In the genomic region with DNA sequence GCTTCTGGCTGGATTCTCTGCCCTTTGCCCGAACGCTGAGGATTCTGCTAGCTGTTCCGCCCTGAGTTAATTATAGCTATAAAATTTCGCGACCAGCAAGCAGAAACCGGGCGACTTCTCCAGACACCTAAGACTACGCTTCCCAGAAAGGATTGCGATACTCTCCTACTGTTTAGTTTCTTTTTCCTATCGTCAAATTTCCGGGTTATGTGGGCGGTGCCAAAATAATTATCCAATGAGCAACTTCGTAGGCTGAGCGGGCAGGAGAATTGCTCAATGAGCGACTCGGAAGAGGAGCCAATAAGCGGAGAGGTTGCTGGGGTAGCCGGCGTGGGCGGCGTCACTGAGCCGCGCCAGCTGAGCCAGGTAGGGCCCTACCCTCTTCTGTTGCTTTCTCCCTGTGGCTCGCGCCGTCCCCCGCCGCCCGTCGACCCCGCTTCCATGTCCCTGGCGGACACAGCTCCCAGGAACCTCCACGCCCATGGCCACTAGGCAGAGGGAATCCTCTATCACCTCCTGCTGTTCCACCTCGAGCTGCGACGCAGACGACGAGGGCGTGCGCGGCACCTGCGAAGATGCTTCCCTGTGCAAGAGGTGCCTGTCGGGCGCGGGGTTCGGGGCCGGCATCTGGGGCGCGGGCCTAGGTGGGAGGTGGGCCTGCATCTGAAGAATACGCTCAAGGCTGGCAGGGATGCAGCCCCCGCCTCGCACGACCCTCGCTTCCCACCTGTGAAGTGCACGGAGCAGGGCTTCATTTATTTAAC, we compare ENCODE assay signal across 1 cellular context.
TF ChIP-seq lines count a peak whose summit lies in the region.

A gene (plus strand): TSS at position 340 of the 764 bp plus-strand sequence. CDS start 142 bp downstream, at position 482.

TF ChIP-seq in HepG2, 621 proteins besides CTCF, POLR2A, EP300 and RAD21 (continued from another document and continues in another):
- TF ChIP-seq, protein P1, sequence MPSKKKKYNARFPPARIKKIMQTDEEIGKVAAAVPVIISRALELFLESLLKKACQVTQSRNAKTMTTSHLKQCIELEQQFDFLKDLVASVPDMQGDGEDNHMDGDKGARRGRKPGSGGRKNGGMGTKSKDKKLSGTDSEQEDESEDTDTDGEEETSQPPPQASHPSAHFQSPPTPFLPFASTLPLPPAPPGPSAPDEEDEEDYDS (CRISPR knock-in tag; IDR thresholded peaks at IDR 0.05): peak; percentile 44; the same call in 1 of the 2 replicates
- TF ChIP-seq ZNF33A (CRISPR knock-in tag; IDR thresholded peaks at IDR 0.05; ENCODE audit: borderline replicate concordance) (no peak), SUZ12 (IDR thresholded peaks at IDR 0.05; ENCODE audit: low read depth, low read length) (peak; percentile 45; the same call in 1 of the 2 replicates), PAF1 (CRISPR knock-in tag; IDR thresholded peaks at IDR 0.05) (no peak), ZNF224 (CRISPR knock-in tag; IDR thresholded peaks at IDR 0.05) (no peak; the same call in none of the 2 replicates), RFX3 (CRISPR knock-in tag; IDR thresholded peaks at IDR 0.05) (no peak), ZNF260 (CRISPR knock-in tag; IDR thresholded peaks at IDR 0.05; ENCODE audit: borderline replicate concordance, low read depth) (no peak), ZNF607 (CRISPR knock-in tag; IDR thresholded peaks at IDR 0.05; ENCODE audit: borderline replicate concordance) (peak; percentile 76), CHD2 (IDR thresholded peaks at IDR 0.05; ENCODE audit: low read depth, low read length) (peak; percentile 45; the same call in 1 of the 2 replicates), RARG (CRISPR knock-in tag; IDR thresholded peaks at IDR 0.05; ENCODE audit: low read depth) (no peak), ISX (CRISPR knock-in tag; conservative IDR thresholded peaks at IDR 0.05) (no peak), NR2F2 (IDR thresholded peaks at IDR 0.05; ENCODE audit: borderline replicate concordance, low read depth) (no peak), ZNF709 (CRISPR knock-in tag; IDR thresholded peaks at IDR 0.05) (0 out of 2 replicates have a peak, but pooled peaks have one; percentile 46), ARNTL (CRISPR knock-in tag; IDR thresholded peaks at IDR 0.05) (no peak; the same call in 1 of the 2 replicates), ZNF180 (CRISPR knock-in tag; IDR thresholded peaks at IDR 0.05; ENCODE audit: borderline replicate concordance, low read depth) (no peak), SOX13 (IDR thresholded peaks at IDR 0.05) (no peak), SOX13 (CRISPR knock-in tag; conservative IDR thresholded peaks at IDR 0.05 in 1 of 2, IDR thresholded peaks at IDR 0.05 in 1 of 2) (peak in 1 of 2 experiments; percentile 27; a peak in 1 of 4 replicates), EED (CRISPR knock-in tag; IDR thresholded peaks at IDR 0.05) (no peak), ZFP36L2 (CRISPR knock-in tag; IDR thresholded peaks at IDR 0.05) (no peak)
- TF ChIP-seq, protein P2, sequence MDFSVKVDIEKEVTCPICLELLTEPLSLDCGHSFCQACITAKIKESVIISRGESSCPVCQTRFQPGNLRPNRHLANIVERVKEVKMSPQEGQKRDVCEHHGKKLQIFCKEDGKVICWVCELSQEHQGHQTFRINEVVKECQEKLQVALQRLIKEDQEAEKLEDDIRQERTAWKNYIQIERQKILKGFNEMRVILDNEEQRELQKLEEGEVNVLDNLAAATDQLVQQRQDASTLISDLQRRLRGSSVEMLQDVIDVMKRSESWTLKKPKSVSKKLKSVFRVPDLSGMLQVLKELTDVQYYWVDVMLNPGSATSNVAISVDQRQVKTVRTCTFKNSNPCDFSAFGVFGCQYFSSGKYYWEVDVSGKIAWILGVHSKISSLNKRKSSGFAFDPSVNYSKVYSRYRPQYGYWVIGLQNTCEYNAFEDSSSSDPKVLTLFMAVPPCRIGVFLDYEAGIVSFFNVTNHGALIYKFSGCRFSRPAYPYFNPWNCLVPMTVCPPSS (IDR thresholded peaks at IDR 0.05): no peak
- TF ChIP-seq, protein P3, sequence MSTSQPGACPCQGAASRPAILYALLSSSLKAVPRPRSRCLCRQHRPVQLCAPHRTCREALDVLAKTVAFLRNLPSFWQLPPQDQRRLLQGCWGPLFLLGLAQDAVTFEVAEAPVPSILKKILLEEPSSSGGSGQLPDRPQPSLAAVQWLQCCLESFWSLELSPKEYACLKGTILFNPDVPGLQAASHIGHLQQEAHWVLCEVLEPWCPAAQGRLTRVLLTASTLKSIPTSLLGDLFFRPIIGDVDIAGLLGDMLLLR (CRISPR knock-in tag; IDR thresholded peaks at IDR 0.05): peak; percentile 88; the same call in 1 of the 2 replicates
- TF ChIP-seq, protein P4, sequence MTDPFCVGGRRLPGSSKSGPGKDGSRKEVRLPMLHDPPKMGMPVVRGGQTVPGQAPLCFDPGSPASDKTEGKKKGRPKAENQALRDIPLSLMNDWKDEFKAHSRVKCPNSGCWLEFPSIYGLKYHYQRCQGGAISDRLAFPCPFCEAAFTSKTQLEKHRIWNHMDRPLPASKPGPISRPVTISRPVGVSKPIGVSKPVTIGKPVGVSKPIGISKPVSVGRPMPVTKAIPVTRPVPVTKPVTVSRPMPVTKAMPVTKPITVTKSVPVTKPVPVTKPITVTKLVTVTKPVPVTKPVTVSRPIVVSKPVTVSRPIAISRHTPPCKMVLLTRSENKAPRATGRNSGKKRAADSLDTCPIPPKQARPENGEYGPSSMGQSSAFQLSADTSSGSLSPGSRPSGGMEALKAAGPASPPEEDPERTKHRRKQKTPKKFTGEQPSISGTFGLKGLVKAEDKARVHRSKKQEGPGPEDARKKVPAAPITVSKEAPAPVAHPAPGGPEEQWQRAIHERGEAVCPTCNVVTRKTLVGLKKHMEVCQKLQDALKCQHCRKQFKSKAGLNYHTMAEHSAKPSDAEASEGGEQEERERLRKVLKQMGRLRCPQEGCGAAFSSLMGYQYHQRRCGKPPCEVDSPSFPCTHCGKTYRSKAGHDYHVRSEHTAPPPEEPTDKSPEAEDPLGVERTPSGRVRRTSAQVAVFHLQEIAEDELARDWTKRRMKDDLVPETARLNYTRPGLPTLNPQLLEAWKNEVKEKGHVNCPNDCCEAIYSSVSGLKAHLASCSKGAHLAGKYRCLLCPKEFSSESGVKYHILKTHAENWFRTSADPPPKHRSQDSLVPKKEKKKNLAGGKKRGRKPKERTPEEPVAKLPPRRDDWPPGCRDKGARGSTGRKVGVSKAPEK (CRISPR knock-in tag; IDR thresholded peaks at IDR 0.05; ENCODE audit: borderline replicate concordance): 0 out of 2 replicates have a peak, but pooled peaks have one; percentile 58
- TF ChIP-seq, protein P5, sequence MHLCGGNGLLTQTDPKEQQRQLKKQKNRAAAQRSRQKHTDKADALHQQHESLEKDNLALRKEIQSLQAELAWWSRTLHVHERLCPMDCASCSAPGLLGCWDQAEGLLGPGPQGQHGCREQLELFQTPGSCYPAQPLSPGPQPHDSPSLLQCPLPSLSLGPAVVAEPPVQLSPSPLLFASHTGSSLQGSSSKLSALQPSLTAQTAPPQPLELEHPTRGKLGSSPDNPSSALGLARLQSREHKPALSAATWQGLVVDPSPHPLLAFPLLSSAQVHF (CRISPR knock-in tag; IDR thresholded peaks at IDR 0.05): peak; percentile 75; the same call in 1 of the 2 replicates
- TF ChIP-seq, protein P6, sequence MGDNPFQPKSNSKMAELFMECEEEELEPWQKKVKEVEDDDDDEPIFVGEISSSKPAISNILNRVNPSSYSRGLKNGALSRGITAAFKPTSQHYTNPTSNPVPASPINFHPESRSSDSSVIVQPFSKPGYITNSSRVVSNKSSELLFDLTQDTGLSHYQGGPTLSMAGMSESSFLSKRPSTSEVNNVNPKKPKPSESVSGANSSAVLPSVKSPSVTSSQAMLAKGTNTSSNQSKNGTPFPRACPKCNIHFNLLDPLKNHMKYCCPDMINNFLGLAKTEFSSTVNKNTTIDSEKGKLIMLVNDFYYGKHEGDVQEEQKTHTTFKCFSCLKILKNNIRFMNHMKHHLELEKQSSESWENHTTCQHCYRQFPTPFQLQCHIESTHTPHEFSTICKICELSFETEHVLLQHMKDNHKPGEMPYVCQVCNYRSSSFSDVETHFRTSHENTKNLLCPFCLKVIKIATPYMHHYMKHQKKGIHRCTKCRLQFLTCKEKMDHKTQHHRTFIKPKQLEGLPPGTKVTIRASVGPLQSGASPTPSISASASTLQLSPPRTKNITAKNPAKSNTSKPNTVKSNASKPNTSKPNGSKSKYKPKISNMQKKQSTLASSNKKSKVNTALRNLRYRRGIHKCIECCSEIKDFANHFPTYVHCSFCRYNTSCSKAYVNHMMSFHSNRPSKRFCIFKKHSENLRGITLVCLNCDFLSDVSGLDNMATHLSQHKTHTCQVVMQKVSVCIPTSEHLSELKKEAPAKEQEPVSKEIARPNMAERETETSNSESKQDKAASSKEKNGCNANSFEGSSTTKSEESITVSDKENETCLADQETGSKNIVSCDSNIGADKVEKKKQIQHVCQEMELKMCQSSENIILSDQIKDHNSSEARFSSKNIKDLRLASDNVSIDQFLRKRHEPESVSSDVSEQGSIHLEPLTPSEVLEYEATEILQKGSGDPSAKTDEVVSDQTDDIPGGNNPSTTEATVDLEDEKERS (CRISPR knock-in tag; IDR thresholded peaks at IDR 0.05): no peak; the same call in none of the 2 replicates
- TF ChIP-seq, protein P7, sequence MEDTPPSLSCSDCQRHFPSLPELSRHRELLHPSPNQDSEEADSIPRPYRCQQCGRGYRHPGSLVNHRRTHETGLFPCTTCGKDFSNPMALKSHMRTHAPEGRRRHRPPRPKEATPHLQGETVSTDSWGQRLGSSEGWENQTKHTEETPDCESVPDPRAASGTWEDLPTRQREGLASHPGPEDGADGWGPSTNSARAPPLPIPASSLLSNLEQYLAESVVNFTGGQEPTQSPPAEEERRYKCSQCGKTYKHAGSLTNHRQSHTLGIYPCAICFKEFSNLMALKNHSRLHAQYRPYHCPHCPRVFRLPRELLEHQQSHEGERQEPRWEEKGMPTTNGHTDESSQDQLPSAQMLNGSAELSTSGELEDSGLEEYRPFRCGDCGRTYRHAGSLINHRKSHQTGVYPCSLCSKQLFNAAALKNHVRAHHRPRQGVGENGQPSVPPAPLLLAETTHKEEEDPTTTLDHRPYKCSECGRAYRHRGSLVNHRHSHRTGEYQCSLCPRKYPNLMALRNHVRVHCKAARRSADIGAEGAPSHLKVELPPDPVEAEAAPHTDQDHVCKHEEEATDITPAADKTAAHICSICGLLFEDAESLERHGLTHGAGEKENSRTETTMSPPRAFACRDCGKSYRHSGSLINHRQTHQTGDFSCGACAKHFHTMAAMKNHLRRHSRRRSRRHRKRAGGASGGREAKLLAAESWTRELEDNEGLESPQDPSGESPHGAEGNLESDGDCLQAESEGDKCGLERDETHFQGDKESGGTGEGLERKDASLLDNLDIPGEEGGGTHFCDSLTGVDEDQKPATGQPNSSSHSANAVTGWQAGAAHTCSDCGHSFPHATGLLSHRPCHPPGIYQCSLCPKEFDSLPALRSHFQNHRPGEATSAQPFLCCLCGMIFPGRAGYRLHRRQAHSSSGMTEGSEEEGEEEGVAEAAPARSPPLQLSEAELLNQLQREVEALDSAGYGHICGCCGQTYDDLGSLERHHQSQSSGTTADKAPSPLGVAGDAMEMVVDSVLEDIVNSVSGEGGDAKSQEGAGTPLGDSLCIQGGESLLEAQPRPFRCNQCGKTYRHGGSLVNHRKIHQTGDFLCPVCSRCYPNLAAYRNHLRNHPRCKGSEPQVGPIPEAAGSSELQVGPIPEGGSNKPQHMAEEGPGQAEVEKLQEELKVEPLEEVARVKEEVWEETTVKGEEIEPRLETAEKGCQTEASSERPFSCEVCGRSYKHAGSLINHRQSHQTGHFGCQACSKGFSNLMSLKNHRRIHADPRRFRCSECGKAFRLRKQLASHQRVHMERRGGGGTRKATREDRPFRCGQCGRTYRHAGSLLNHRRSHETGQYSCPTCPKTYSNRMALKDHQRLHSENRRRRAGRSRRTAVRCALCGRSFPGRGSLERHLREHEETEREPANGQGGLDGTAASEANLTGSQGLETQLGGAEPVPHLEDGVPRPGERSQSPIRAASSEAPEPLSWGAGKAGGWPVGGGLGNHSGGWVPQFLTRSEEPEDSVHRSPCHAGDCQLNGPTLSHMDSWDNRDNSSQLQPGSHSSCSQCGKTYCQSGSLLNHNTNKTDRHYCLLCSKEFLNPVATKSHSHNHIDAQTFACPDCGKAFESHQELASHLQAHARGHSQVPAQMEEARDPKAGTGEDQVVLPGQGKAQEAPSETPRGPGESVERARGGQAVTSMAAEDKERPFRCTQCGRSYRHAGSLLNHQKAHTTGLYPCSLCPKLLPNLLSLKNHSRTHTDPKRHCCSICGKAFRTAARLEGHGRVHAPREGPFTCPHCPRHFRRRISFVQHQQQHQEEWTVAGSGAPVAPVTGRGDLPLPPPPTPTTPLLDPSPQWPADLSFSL (CRISPR knock-in tag; IDR thresholded peaks at IDR 0.05): no peak
- TF ChIP-seq, protein P8, sequence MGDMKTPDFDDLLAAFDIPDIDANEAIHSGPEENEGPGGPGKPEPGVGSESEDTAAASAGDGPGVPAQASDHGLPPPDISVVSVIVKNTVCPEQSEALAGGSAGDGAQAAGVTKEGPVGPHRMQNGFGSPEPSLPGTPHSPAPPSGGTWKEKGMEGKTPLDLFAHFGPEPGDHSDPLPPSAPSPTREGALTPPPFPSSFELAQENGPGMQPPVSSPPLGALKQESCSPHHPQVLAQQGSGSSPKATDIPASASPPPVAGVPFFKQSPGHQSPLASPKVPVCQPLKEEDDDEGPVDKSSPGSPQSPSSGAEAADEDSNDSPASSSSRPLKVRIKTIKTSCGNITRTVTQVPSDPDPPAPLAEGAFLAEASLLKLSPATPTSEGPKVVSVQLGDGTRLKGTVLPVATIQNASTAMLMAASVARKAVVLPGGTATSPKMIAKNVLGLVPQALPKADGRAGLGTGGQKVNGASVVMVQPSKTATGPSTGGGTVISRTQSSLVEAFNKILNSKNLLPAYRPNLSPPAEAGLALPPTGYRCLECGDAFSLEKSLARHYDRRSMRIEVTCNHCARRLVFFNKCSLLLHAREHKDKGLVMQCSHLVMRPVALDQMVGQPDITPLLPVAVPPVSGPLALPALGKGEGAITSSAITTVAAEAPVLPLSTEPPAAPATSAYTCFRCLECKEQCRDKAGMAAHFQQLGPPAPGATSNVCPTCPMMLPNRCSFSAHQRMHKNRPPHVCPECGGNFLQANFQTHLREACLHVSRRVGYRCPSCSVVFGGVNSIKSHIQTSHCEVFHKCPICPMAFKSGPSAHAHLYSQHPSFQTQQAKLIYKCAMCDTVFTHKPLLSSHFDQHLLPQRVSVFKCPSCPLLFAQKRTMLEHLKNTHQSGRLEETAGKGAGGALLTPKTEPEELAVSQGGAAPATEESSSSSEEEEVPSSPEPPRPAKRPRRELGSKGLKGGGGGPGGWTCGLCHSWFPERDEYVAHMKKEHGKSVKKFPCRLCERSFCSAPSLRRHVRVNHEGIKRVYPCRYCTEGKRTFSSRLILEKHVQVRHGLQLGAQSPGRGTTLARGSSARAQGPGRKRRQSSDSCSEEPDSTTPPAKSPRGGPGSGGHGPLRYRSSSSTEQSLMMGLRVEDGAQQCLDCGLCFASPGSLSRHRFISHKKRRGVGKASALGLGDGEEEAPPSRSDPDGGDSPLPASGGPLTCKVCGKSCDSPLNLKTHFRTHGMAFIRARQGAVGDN (CRISPR knock-in tag; IDR thresholded peaks at IDR 0.05): peak; percentile 93
- TF ChIP-seq, protein P9, sequence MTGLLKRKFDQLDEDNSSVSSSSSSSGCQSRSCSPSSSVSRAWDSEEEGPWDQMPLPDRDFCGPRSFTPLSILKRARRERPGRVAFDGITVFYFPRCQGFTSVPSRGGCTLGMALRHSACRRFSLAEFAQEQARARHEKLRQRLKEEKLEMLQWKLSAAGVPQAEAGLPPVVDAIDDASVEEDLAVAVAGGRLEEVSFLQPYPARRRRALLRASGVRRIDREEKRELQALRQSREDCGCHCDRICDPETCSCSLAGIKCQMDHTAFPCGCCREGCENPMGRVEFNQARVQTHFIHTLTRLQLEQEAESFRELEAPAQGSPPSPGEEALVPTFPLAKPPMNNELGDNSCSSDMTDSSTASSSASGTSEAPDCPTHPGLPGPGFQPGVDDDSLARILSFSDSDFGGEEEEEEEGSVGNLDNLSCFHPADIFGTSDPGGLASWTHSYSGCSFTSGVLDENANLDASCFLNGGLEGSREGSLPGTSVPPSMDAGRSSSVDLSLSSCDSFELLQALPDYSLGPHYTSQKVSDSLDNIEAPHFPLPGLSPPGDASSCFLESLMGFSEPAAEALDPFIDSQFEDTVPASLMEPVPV (CRISPR knock-in tag; IDR thresholded peaks at IDR 0.05): peak; percentile 73; the same call in 1 of the 2 replicates
